In the genomic region with DNA sequence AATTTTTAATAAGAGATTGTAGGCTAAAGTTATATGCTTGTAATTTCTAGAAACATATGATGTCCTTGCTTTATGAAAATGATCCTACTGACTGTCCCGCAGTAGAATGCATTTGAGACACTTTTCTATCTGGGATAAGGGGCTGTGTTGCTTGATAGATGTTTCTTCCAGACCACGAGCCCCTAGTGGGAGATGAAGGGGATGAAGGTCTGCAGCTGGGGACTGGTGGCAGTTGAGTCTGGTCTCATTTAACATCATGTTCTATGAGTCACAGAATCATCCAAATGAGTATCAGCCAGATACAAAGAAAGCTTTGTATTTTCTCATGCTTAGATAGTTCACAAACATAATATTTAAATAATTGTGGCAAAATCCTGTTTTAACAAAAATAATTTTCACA, we compare ENCODE assay signal across 1 cellular context.
A peak's percentile ranks its signal among the peaks of the same experiment; 100 is the strongest.
TF ChIP-seq lines count a peak whose summit lies in the region.

No MANE protein-coding gene starts in this region.

TF ChIP-seq in SK-N-SH, 30 proteins besides CTCF, POLR2A, EP300 and RAD21 (continued from another document):
- TF ChIP-seq REST (IDR thresholded peaks at IDR 0.05; ENCODE audit: low read depth, low read length), result no peak
- TF ChIP-seq, protein P1, sequence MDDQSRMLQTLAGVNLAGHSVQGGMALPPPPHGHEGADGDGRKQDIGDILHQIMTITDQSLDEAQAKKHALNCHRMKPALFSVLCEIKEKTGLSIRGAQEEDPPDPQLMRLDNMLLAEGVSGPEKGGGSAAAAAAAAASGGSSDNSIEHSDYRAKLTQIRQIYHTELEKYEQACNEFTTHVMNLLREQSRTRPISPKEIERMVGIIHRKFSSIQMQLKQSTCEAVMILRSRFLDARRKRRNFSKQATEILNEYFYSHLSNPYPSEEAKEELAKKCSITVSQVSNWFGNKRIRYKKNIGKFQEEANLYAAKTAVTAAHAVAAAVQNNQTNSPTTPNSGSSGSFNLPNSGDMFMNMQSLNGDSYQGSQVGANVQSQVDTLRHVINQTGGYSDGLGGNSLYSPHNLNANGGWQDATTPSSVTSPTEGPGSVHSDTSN (IDR thresholded peaks at IDR 0.05), result no peak
- TF ChIP-seq, protein P2, sequence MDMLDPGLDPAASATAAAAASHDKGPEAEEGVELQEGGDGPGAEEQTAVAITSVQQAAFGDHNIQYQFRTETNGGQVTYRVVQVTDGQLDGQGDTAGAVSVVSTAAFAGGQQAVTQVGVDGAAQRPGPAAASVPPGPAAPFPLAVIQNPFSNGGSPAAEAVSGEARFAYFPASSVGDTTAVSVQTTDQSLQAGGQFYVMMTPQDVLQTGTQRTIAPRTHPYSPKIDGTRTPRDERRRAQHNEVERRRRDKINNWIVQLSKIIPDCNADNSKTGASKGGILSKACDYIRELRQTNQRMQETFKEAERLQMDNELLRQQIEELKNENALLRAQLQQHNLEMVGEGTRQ (IDR thresholded peaks at IDR 0.05; ENCODE audit: borderline replicate concordance, low read depth, low read length), result no peak
- no peak for TF ChIP-seq SIN3A (IDR thresholded peaks at IDR 0.05; ENCODE audit: borderline replicate concordance, low read depth, low read length)
- no peak for TF ChIP-seq NFIC (IDR thresholded peaks at IDR 0.05; ENCODE audit: borderline replicate concordance)
- no peak for TF ChIP-seq POLR2AphosphoS5 (IDR thresholded peaks at IDR 0.05; ENCODE audit: low read depth, low read length)
- TF ChIP-seq MXI1 (IDR thresholded peaks at IDR 0.05; ENCODE audit: low read depth, low read length), result no peak
- TF ChIP-seq JUND (IDR thresholded peaks at IDR 0.05), result peak; percentile 27; the same call in 1 of the 2 replicates
TF ChIP-seq in SK-N-SH: peak in this region for 3.
